ENCODE assay signal across 22 cellular contexts in the genomic region with DNA sequence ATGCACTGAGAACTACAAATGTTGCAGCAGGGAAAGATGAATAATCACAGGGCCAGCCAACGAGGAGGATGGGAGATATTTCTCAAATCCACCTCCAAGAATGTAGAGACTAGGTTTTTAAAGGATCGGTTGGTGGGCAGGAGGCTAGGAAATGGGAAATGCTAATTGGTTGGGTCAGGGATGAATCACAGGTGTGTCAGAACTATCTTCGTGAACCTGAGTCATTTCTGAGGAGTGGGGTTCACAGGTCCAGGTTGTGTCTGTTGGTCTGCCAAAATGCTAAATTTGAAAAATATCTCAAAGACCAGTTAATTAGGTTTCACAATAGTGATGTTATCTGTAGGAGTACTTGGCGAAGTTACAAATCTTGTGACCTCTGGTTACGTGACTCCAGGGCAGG. TPM values are rescaled to one million over a fixed set of nuclear protein-coding genes. Genes with fewer than 3 reads are reported as not detected.
DNase-seq lines count a peak whose midpoint lies in the region; ATAC-seq, FAIRE-seq and TF ChIP-seq lines count a peak whose summit lies in the region.
"Had no signal": no experiment of that assay in that cellular context is flagged by ENCODE, and none has a peak within 500 bp of the region (broad histone marks: within the 10 kb centered on the region; RNA-seq: fewer than 3 reads in every experiment).

No MANE protein-coding gene starts in this region.

- DNase-seq in HepG2 (ENCODE audit: low spot score) = no peak
- no peak for DNase-seq in right lobe of liver
- peak; percentile 23 for DNase-seq in RCC 7860 (ENCODE audit: low spot score)
- peak; percentile 43 to 68 for DNase-seq in erythroblast (lab: John Stamatoyannopoulos, UW)
- no peak for DNase-seq in DMS153 treated with DMSO at 0.1 percent for 48 hours (lab: John Stamatoyannopoulos, UW; ENCODE audit: unreplicated experiment)
- no peak for DNase-seq in H54 (ENCODE audit: insufficient read length, low spot score)
- no peak for DNase-seq in NCI-H2171 (lab: John Stamatoyannopoulos, UW)
- DNase-seq: activated CD8-positive, alpha-beta memory T cell treated with anti-CD3 and anti-CD28 coated beads, Interleukin-2, amount 10 ng/mL, durations not matched to agents 7 days and 5 days; activated effector memory CD4-positive, alpha-beta T cell treated with Interleukin-2 at 50 U/mL for 16 hours; CD4-positive, alpha-beta memory T cell; DMS79; Kasumi-1; left ventricle myocardium inferior; mucosa of descending colon; NCI-H1436 treated with DMSO at 0.1 percent for 48 hours; NCI-H2171 treated with DMSO at 0.1 percent for 48 hours; NCI-H82; stimulated activated CD8-positive, alpha-beta memory T cell treated with anti-CD3 and anti-CD28 coated beads, Interleukin-4, amount 100 ng/mL, for 48 hours had no signal

- ATAC-seq in HepG2 (no peak), right lobe of liver (no peak), HG03442 (IDR thresholded peaks at IDR 0.05; ENCODE audit: unreplicated experiment) (no peak)
- ATAC-seq: activated CD8-positive, alpha-beta memory T cell treated with anti-CD3 and anti-CD28 coated beads, Interleukin-2, amount 10 ng/mL, durations not matched to agents 7 days and 5 days; mucosa of descending colon had no signal

- TF ChIP-seq CTCF in HepG2 (CRISPR knock-in tag; IDR thresholded peaks at IDR 0.05) = no peak
- no peak for TF ChIP-seq CTCF in right lobe of liver (IDR thresholded peaks at IDR 0.05)

- peak overlapping the region in 2 of 3 experiments; percentile 8 to 26; a peak in 1 of 6 replicates for H3K4me3 ChIP-seq in HepG2 (replicated peaks in 1 of 3; ENCODE audit: insufficient read depth in 1 of 3, low read depth in 2 of 3, low read length in 3 of 3)
- H3K4me3 ChIP-seq in right lobe of liver = no peak overlapping the region
- H3K4me3 ChIP-seq: left ventricle myocardium inferior, mucosa of descending colon had no signal

- peaks cover 47% of the 10 kb centered on the region for H3K4me1 ChIP-seq in HepG2 (ENCODE audit: insufficient read depth, low read length)
- peaks cover 0 to 15% (median 3%) of the 10 kb centered on the region in 4 donors for H3K4me1 ChIP-seq in right lobe of liver

- WGBS in HepG2 (ENCODE audit: low lambda C conversion rate) = 35% methylated on average over 5 of the region's 5 CpGs
- 47% methylated on average over 5 of the region's 5 CpGs for WGBS in right lobe of liver (ENCODE audit: insufficient coverage, low coverage, low lambda C conversion rate, missing lambda C conversion rate)

- CTCF ChIA-PET in HepG2 (lab: Yijun Ruan, JAX; ENCODE audit: low intra/inter-chr PET ratio, low total read pairs) = no interaction called here

- intact Hi-C loops in HepG2 (cut with micrococcal nuclease; ENCODE audit: unreplicated experiment) = no loop called here
- intact Hi-C loops in right lobe of liver (cut with DNase I) = loop anchor here in 1 of 2 donors (10.0 kb wide), 1 partner anchor 55 kb away; the partner anchor contains the start of gene CAAP1

- H3K9ac ChIP-seq in HepG2 (ENCODE audit: insufficient read depth, low read depth, low read length) = peak overlapping the region; percentile 3; the same call in 1 of the 2 replicates

- H3K27ac ChIP-seq in HepG2 (ENCODE audit: extremely low read length, insufficient read depth, low read length) (peak overlapping the region; percentile 14), right lobe of liver (no peak overlapping the region)
- H3K27ac ChIP-seq: epithelial cell of prostate, left ventricle myocardium inferior had no signal

- FAIRE-seq in HepG2 (lab: Jason Lieb, UNC) = no peak
- FAIRE-seq in RCC 7860 (lab: Jason Lieb, UNC) = no peak
- FAIRE-seq in H54 (lab: Jason Lieb, UNC) = no peak

- no TSS peak for BruUV-seq in HepG2 (replicated peaks; lab: Mats Ljungman, UMichigan)

- no peaks in the 10 kb centered on the region for H3K9me3 ChIP-seq in HepG2 (ENCODE audit: low read length)
- H3K9me3 ChIP-seq in right lobe of liver = no peaks in the 10 kb centered on the region
- H3K9me3 ChIP-seq: left ventricle myocardium inferior, mucosa of descending colon had no signal

- H3K36me3 ChIP-seq in HepG2 (replicated peaks in 1 of 2; ENCODE audit: control insufficient read depth in 1 of 2, insufficient read depth in 2 of 2, low read length in 2 of 2) (no peaks in the 10 kb centered on the region), right lobe of liver (no peaks in the 10 kb centered on the region)
- H3K36me3 ChIP-seq: left ventricle myocardium inferior had no signal

- no peak for TF ChIP-seq RAD21 in HepG2 (CRISPR knock-in tag; IDR thresholded peaks at IDR 0.05)

- peak overlapping the region; percentile 59 for H3K4me2 ChIP-seq in HepG2 (ENCODE audit: low read depth, low read length)

- 0 out of 2 replicates have a peak, but pooled peaks cover 2% of the 10 kb centered on the region for H4K20me1 ChIP-seq in HepG2 (ENCODE audit: insufficient read depth, low read length)

- peak overlapping the region; percentile 7 for H2AFZ ChIP-seq in HepG2 (ENCODE audit: low read length)

- in situ Hi-C loops in HepG2 (cut with HindIII; ENCODE audit: extremely low pct_ligation_motif_present, low pct_unique_long_range_greater_than_20kb) = no loop called here

- H3K79me2 ChIP-seq in HepG2 (ENCODE audit: insufficient read depth, low read length) = peaks cover 21% of the 10 kb centered on the region

- no peak for TF ChIP-seq EP300 in HepG2 (IDR thresholded peaks at IDR 0.05; ENCODE audit: low read depth in 2 of 2, low read length in 2 of 2)
- TF ChIP-seq EP300 in HepG2 (CRISPR knock-in tag; IDR thresholded peaks at IDR 0.05; ENCODE audit: borderline replicate concordance) = no peak

- POLR2A ChIA-PET in HepG2 (lab: Yijun Ruan, JAX) = interaction anchor here (1.0 kb wide), 1 partner anchor 58 kb away, joined by 4 read pairs; no protein-coding TSS in a partner anchor

- TF ChIP-seq POLR2A in HepG2 (IDR thresholded peaks at IDR 0.05; ENCODE audit: insufficient read depth in 1 of 2, low read depth in 2 of 2, low read length in 2 of 2) = no peak
- TF ChIP-seq POLR2A in right lobe of liver (IDR thresholded peaks at IDR 0.05) = no peak
- TF ChIP-seq POLR2A in erythroblast (IDR thresholded peaks at IDR 0.05; ENCODE audit: low read length) = no peak
- TF ChIP-seq POLR2A in H54 (IDR thresholded peaks at IDR 0.05; ENCODE audit: low read depth, low read length) = no peak

- no peaks in the 10 kb centered on the region; a peak in 1 of 5 replicates for H3K27me3 ChIP-seq in HepG2 (ENCODE audit: control insufficient read depth in 1 of 2, insufficient read depth in 2 of 2, low read length in 2 of 2)
- H3K27me3 ChIP-seq in right lobe of liver = no peaks in the 10 kb centered on the region

RNA-seq across cellular contexts. Expression of gene PLAA, which starts 2.6 kb away (rescaled TPM):
- total RNA-seq in HepG2 (2016; rRNA removed; fragmentation: Illumina TruSeq; extraction: Trizol) (22.9 and 25.2 TPM in 2 replicates), right lobe of liver (10 to 100 TPM; 10.7 to 26.1 (median 16.8) TPM)
- 7.1 and 7.5 TPM in 2 replicates for total RNA-seq in HepG2 (2016; cell fraction: cytosol; rRNA removed; fragmentation: Illumina TruSeq; extraction: Trizol; ENCODE audit: low read depth)
- 22.9 and 28.5 TPM in 2 replicates for total RNA-seq in HepG2 (2016; cell fraction: insoluble cytoplasmic fraction; rRNA removed; fragmentation: Illumina TruSeq; extraction: Trizol)
- 10.3 and 15.0 TPM in 2 replicates for total RNA-seq in HepG2 (2016; cell fraction: membrane; rRNA removed; fragmentation: Illumina TruSeq; extraction: Trizol)
- 16.3 and 26.5 TPM in 2 replicates for total RNA-seq in HepG2 (2016; cell fraction: nucleus; rRNA removed; fragmentation: Illumina TruSeq; extraction: Trizol)
- polyA plus RNA-seq in HepG2 (2011; rRNA removed) = 5.4 and 5.8 TPM in 2 replicates
- polyA plus RNA-seq in HepG2 (2011; cell fraction: cytosol; rRNA removed) = 3.4 and 5.1 TPM in 2 replicates
- polyA plus RNA-seq in HepG2 (2011; cell fraction: nucleus; rRNA removed) = 5.6 and 6.9 TPM in 2 replicates
- 14.1 and 15.6 TPM in 2 replicates for polyA plus RNA-seq in HepG2 (2012)
- 2.0 and 3.2 TPM in 2 replicates for polyA plus RNA-seq in HepG2 (2016; cell fraction: cytosol; fragmentation: Illumina TruSeq; extraction: Trizol; ENCODE audit: low read depth)
- polyA plus RNA-seq in HepG2 (2016; cell fraction: insoluble cytoplasmic fraction; fragmentation: Illumina TruSeq; extraction: Trizol; ENCODE audit: low read depth) = 20.3 and 21.6 TPM in 2 replicates
- polyA plus RNA-seq in HepG2 (2016; cell fraction: membrane; fragmentation: Illumina TruSeq; extraction: Trizol; ENCODE audit: low read depth) = 3.5 and 5.1 TPM in 2 replicates
- 12.2 and 14.5 TPM in 2 replicates for polyA plus RNA-seq in HepG2 (2016; cell fraction: nucleus; fragmentation: Illumina TruSeq; extraction: Trizol; ENCODE audit: insufficient read depth, low read depth)
- polyA minus RNA-seq in HepG2 (2011; rRNA and poly(A)+ RNA removed; ENCODE audit: low replicate concordance) = 6.9 and 17.7 TPM in 2 replicates
- polyA minus RNA-seq in HepG2 (2011; cell fraction: cytosol; rRNA and poly(A)+ RNA removed) = 11.3 and 15.9 TPM in 2 replicates
- 30.4 and 30.7 TPM in 2 replicates for polyA minus RNA-seq in HepG2 (2011; cell fraction: nucleus; rRNA and poly(A)+ RNA removed)

RNA-seq across cellular contexts. Expression of gene IFT74, which starts 6.6 kb away (rescaled TPM):
- 12.3 and 18.5 TPM in 2 replicates for total RNA-seq in HepG2 (2016; rRNA removed; fragmentation: Illumina TruSeq; extraction: Trizol)
- 3.9 and 4.4 TPM in 2 replicates for total RNA-seq in HepG2 (2016; cell fraction: cytosol; rRNA removed; fragmentation: Illumina TruSeq; extraction: Trizol; ENCODE audit: low read depth)
- total RNA-seq in HepG2 (2016; cell fraction: insoluble cytoplasmic fraction; rRNA removed; fragmentation: Illumina TruSeq; extraction: Trizol) = 12.4 and 17.3 TPM in 2 replicates
- total RNA-seq in HepG2 (2016; cell fraction: membrane; rRNA removed; fragmentation: Illumina TruSeq; extraction: Trizol) = 3.6 and 3.8 TPM in 2 replicates
- total RNA-seq in HepG2 (2016; cell fraction: nucleus; rRNA removed; fragmentation: Illumina TruSeq; extraction: Trizol) = 14.3 and 17.7 TPM in 2 replicates
- polyA plus RNA-seq in HepG2 (2011; rRNA removed) = 2.8 and 4.2 TPM in 2 replicates
- 1.8 and 2.6 TPM in 2 replicates for polyA plus RNA-seq in HepG2 (2011; cell fraction: cytosol; rRNA removed)
- polyA plus RNA-seq in HepG2 (2011; cell fraction: nucleus; rRNA removed) = 1.3 and 1.8 TPM in 2 replicates
- polyA plus RNA-seq in HepG2 (2012) = 4.0 and 6.7 TPM in 2 replicates
- polyA plus RNA-seq in HepG2 (2016; cell fraction: cytosol; fragmentation: Illumina TruSeq; extraction: Trizol; ENCODE audit: low read depth) = 0.68 and 1.1 TPM in 2 replicates
- polyA plus RNA-seq in HepG2 (2016; cell fraction: insoluble cytoplasmic fraction; fragmentation: Illumina TruSeq; extraction: Trizol; ENCODE audit: low read depth) = 15.8 and 16.8 TPM in 2 replicates
- polyA plus RNA-seq in HepG2 (2016; cell fraction: membrane; fragmentation: Illumina TruSeq; extraction: Trizol; ENCODE audit: low read depth) = 1.4 and 1.6 TPM in 2 replicates
- 9.1 TPM in 2 replicates for polyA plus RNA-seq in HepG2 (2016; cell fraction: nucleus; fragmentation: Illumina TruSeq; extraction: Trizol; ENCODE audit: insufficient read depth, low read depth)
- 3.6 and 5.7 TPM in 2 replicates for polyA minus RNA-seq in HepG2 (2011; rRNA and poly(A)+ RNA removed; ENCODE audit: low replicate concordance)
- 2.6 and 4.9 TPM in 2 replicates for polyA minus RNA-seq in HepG2 (2011; cell fraction: cytosol; rRNA and poly(A)+ RNA removed)
- polyA minus RNA-seq in HepG2 (2011; cell fraction: nucleus; rRNA and poly(A)+ RNA removed) = 21.4 and 22.8 TPM in 2 replicates
- total RNA-seq in right lobe of liver = 10 to 100 TPM in 1 of 6 experiments, 1 to 10 TPM in 5; 6.2 to 10.2 (median 6.7) TPM

RNA-seq across cellular contexts. Expression of gene LRRC19, which starts 55.9 kb away (rescaled TPM):
- total RNA-seq in HepG2 (2016; rRNA removed; fragmentation: Illumina TruSeq; extraction: Trizol) (not detected in 2 replicates), right lobe of liver (1 to 10 TPM in 3 of 6 experiments, under 1 TPM in 3; 0.46 to 2.6 (median 0.91) TPM)
- total RNA-seq in HepG2 (2016; cell fraction: cytosol; rRNA removed; fragmentation: Illumina TruSeq; extraction: Trizol; ENCODE audit: low read depth) = not detected in 2 replicates
- total RNA-seq in HepG2 (2016; cell fraction: insoluble cytoplasmic fraction; rRNA removed; fragmentation: Illumina TruSeq; extraction: Trizol) = not detected in 2 replicates
- not detected in 2 replicates for total RNA-seq in HepG2 (2016; cell fraction: membrane; rRNA removed; fragmentation: Illumina TruSeq; extraction: Trizol)
- total RNA-seq in HepG2 (2016; cell fraction: nucleus; rRNA removed; fragmentation: Illumina TruSeq; extraction: Trizol) = not detected in 2 replicates
- polyA plus RNA-seq in HepG2 (2011; rRNA removed) = not detected in 2 replicates
- not detected in 2 replicates for polyA plus RNA-seq in HepG2 (2011; cell fraction: cytosol; rRNA removed)
- polyA plus RNA-seq in HepG2 (2011; cell fraction: nucleus; rRNA removed) = not detected in 2 replicates
- not detected in 2 replicates for polyA plus RNA-seq in HepG2 (2012)
- not detected in 2 replicates for polyA plus RNA-seq in HepG2 (2016; cell fraction: cytosol; fragmentation: Illumina TruSeq; extraction: Trizol; ENCODE audit: low read depth)
- not detected in 2 replicates for polyA plus RNA-seq in HepG2 (2016; cell fraction: insoluble cytoplasmic fraction; fragmentation: Illumina TruSeq; extraction: Trizol; ENCODE audit: low read depth)
- polyA plus RNA-seq in HepG2 (2016; cell fraction: membrane; fragmentation: Illumina TruSeq; extraction: Trizol; ENCODE audit: low read depth) = not detected in 2 replicates
- polyA plus RNA-seq in HepG2 (2016; cell fraction: nucleus; fragmentation: Illumina TruSeq; extraction: Trizol; ENCODE audit: insufficient read depth, low read depth) = not detected in 2 replicates
- not detected in 2 replicates for polyA minus RNA-seq in HepG2 (2011; rRNA and poly(A)+ RNA removed; ENCODE audit: low replicate concordance)
- not detected in 2 replicates for polyA minus RNA-seq in HepG2 (2011; cell fraction: cytosol; rRNA and poly(A)+ RNA removed)
- not detected in 2 replicates for polyA minus RNA-seq in HepG2 (2011; cell fraction: nucleus; rRNA and poly(A)+ RNA removed)
- total RNA-seq: activated CD8-positive, alpha-beta memory T cell treated with anti-CD3 and anti-CD28 coated beads, Interleukin-2, amount 10 ng/mL, durations not matched to agents 7 days and 5 days; CD4-positive, alpha-beta memory T cell; dermis microvascular lymphatic vessel endothelial cell; left ventricle myocardium inferior had no signal
- polyA plus RNA-seq: AG04450 had no signal

RNA-seq across cellular contexts. Expression of gene CAAP1, which starts 57.0 kb away (rescaled TPM):
- total RNA-seq in HepG2 (2016; rRNA removed; fragmentation: Illumina TruSeq; extraction: Trizol) (34.8 and 40.2 TPM in 2 replicates), right lobe of liver (10 to 100 TPM in 5 of 6 experiments, 1 to 10 TPM in 1; 9.3 to 22.8 (median 13.4) TPM)
- total RNA-seq in HepG2 (2016; cell fraction: cytosol; rRNA removed; fragmentation: Illumina TruSeq; extraction: Trizol; ENCODE audit: low read depth) = 9.9 and 10.3 TPM in 2 replicates
- 35.5 and 35.8 TPM in 2 replicates for total RNA-seq in HepG2 (2016; cell fraction: insoluble cytoplasmic fraction; rRNA removed; fragmentation: Illumina TruSeq; extraction: Trizol)
- 11.9 and 14.0 TPM in 2 replicates for total RNA-seq in HepG2 (2016; cell fraction: membrane; rRNA removed; fragmentation: Illumina TruSeq; extraction: Trizol)
- 21.5 and 24.0 TPM in 2 replicates for total RNA-seq in HepG2 (2016; cell fraction: nucleus; rRNA removed; fragmentation: Illumina TruSeq; extraction: Trizol)
- 10.5 and 10.9 TPM in 2 replicates for polyA plus RNA-seq in HepG2 (2011; rRNA removed)
- 10.1 and 10.9 TPM in 2 replicates for polyA plus RNA-seq in HepG2 (2011; cell fraction: cytosol; rRNA removed)
- 11.4 and 12.3 TPM in 2 replicates for polyA plus RNA-seq in HepG2 (2011; cell fraction: nucleus; rRNA removed)
- polyA plus RNA-seq in HepG2 (2012) = 13.0 and 15.7 TPM in 2 replicates
- 1.9 and 2.2 TPM in 2 replicates for polyA plus RNA-seq in HepG2 (2016; cell fraction: cytosol; fragmentation: Illumina TruSeq; extraction: Trizol; ENCODE audit: low read depth)
- 33.8 and 34.9 TPM in 2 replicates for polyA plus RNA-seq in HepG2 (2016; cell fraction: insoluble cytoplasmic fraction; fragmentation: Illumina TruSeq; extraction: Trizol; ENCODE audit: low read depth)
- polyA plus RNA-seq in HepG2 (2016; cell fraction: membrane; fragmentation: Illumina TruSeq; extraction: Trizol; ENCODE audit: low read depth) = 7.2 and 7.7 TPM in 2 replicates
- 28.1 and 30.6 TPM in 2 replicates for polyA plus RNA-seq in HepG2 (2016; cell fraction: nucleus; fragmentation: Illumina TruSeq; extraction: Trizol; ENCODE audit: insufficient read depth, low read depth)
- polyA minus RNA-seq in HepG2 (2011; rRNA and poly(A)+ RNA removed; ENCODE audit: low replicate concordance) = 5.7 and 8.0 TPM in 2 replicates
- polyA minus RNA-seq in HepG2 (2011; cell fraction: cytosol; rRNA and poly(A)+ RNA removed) = 13.4 and 14.7 TPM in 2 replicates
- polyA minus RNA-seq in HepG2 (2011; cell fraction: nucleus; rRNA and poly(A)+ RNA removed) = 22.5 and 26.7 TPM in 2 replicates

Comparison
In these comparisons a context has a peak if more than half of its experiments do, and no peak if none do; other contexts are left out.
1. H3K4me3 ChIP-seq: peak in HepG2 (2 of 3); none in right lobe of liver (0 of 3).
2. DNase-seq: peak in RCC 7860 (single experiment) and erythroblast (2 of 2); none in HepG2 (single experiment), right lobe of liver (0 of 3), DMS153 treated with DMSO at 0.1 percent for 48 hours (single experiment), H54 (single experiment) and NCI-H2171 (single experiment).